18 cellular contexts compared by ENCODE assay signal in genomic region chr5:32098806-32099435, GRCh38.
DNase-seq lines count a peak whose midpoint lies in the region; ATAC-seq and TF ChIP-seq lines count a peak whose summit lies in the region.
"Had no signal": no experiment of that assay in that cellular context is flagged by ENCODE, and none has a peak within 500 bp of the region (broad histone marks: within the 10 kb centered on the region; RNA-seq: fewer than 3 reads in every experiment).

No MANE protein-coding gene starts in this region.

- H3K36me3 Mint-ChIP-seq in WTC11 (peaks cover 43% of the 10 kb centered on the region), endothelial cell (ENCODE audit: low read depth, unreplicated experiment) (peaks cover 71% of the 10 kb centered on the region)
- peaks cover 5% of the 10 kb centered on the region for H3K36me3 Mint-ChIP-seq in activated CD4-positive, alpha-beta memory T cell treated with anti-CD3 and anti-CD28 coated beads for 36 hours

- H3K27me3 ChIP-seq in stomach smooth muscle (ENCODE audit: control insufficient read depth in 1 of 2, insufficient read depth in 2 of 2, low read length in 2 of 2), result no peaks in the 10 kb centered on the region

- H3K9me3 ChIP-seq in mesodermal cell (ENCODE audit: control insufficient read depth, low read length) (no peaks in the 10 kb centered on the region), stomach smooth muscle (ENCODE audit: control insufficient read depth in 2 of 2, low read length in 2 of 2) (no peaks in the 10 kb centered on the region)

- DNase-seq in WTC11 (ENCODE audit: low spot score) (no peak), endothelial cell (ENCODE audit: low spot score) (no peak), Kasumi-1 (lab: John Stamatoyannopoulos, UW) (no peak), NCI-H345 treated with DMSO at 0.1 percent for 48 hours (lab: John Stamatoyannopoulos, UW; ENCODE audit: unreplicated experiment) (no peak)
- no peak for DNase-seq in activated CD4-positive, alpha-beta memory T cell treated with anti-CD3 and anti-CD28 coated beads for 36 hours
- DNase-seq: activated CD8-positive, alpha-beta T cell treated with anti-CD3 and anti-CD28 coated beads for 36 hours; activated T-cell treated with anti-CD3 and anti-CD28 coated beads, Interleukin-2, amount 50 U/mL, for 48 hours; AML-193; HFFc6; NCI-H1694; NCI-H345; stimulated activated CD4-positive, alpha-beta T cell treated with anti-CD3 and anti-CD28 coated beads, Interleukin-2, amount 100 ng/mL, for 24 hours had no signal

- CTCF ChIA-PET in WTC11 (lab: Charles Lee), result no interaction called here
- CTCF ChIA-PET in activated CD4-positive, alpha-beta memory T cell treated with anti-CD3 and anti-CD28 coated beads for 36 hours (lab: Charles Lee), result no interaction called here

- H3K27me3 Mint-ChIP-seq in WTC11 (ENCODE audit: low read depth) (no peaks in the 10 kb centered on the region), endothelial cell (ENCODE audit: unreplicated experiment) (peaks cover 32% of the 10 kb centered on the region)
- H3K27me3 Mint-ChIP-seq in activated CD4-positive, alpha-beta memory T cell treated with anti-CD3 and anti-CD28 coated beads for 36 hours, result no peaks in the 10 kb centered on the region
- H3K27me3 Mint-ChIP-seq: activated CD8-positive, alpha-beta T cell treated with anti-CD3 and anti-CD28 coated beads for 36 hours; central memory CD8-positive, alpha-beta T cell; memory B cell had no signal

- 94 to 97% methylated on average over 6 to 11 of the region's 11 CpGs for WGBS in mesodermal cell (ENCODE audit: insufficient coverage in 2 of 2), 2 experiments

- H3K4me3 ChIP-seq in mesodermal cell (ENCODE audit: extremely low read depth, insufficient read depth, low read length, poor library complexity, severe bottlenecking) (no peak overlapping the region), stomach smooth muscle (ENCODE audit: low read length in 2 of 2) (peak overlapping the region in 1 of 2 donors; percentile 29)

- peaks cover 73% of the 10 kb centered on the region for H3K36me3 ChIP-seq in mesodermal cell (ENCODE audit: control insufficient read depth, insufficient read depth, low read length)
- peaks cover 20 to 35% of the 10 kb centered on the region in 2 donors for H3K36me3 ChIP-seq in stomach smooth muscle (ENCODE audit: control insufficient read depth in 2 of 2, insufficient read depth in 2 of 2, low read length in 2 of 2)

- POLR2A ChIA-PET in WTC11 (lab: Charles Lee), result no interaction called here
- POLR2A ChIA-PET in activated CD4-positive, alpha-beta memory T cell treated with anti-CD3 and anti-CD28 coated beads for 36 hours (lab: Charles Lee), result no interaction called here

- intact Hi-C loops in activated CD4-positive, alpha-beta memory T cell treated with anti-CD3 and anti-CD28 coated beads for 36 hours (cut with micrococcal nuclease), result no loop called here

- H3K27ac Mint-ChIP-seq in WTC11 (peak overlapping the region; percentile 42; the same call in 1 of the 2 replicates), endothelial cell (ENCODE audit: unreplicated experiment) (peak overlapping the region; percentile 99)
- H3K27ac Mint-ChIP-seq in activated CD4-positive, alpha-beta memory T cell treated with anti-CD3 and anti-CD28 coated beads for 36 hours, result no peak overlapping the region
- H3K27ac Mint-ChIP-seq: activated CD8-positive, alpha-beta T cell treated with anti-CD3 and anti-CD28 coated beads for 36 hours; HFFc6; memory B cell had no signal

- TF ChIP-seq CTCF in WTC11 (IDR thresholded peaks at IDR 0.05) (no peak), endothelial cell (IDR thresholded peaks at IDR 0.05; ENCODE audit: unreplicated experiment) (no peak)

- ATAC-seq in WTC11 (no peak), HG02763 (IDR thresholded peaks at IDR 0.05; ENCODE audit: unreplicated experiment) (no peak)
- ATAC-seq: activated CD8-positive, alpha-beta T cell treated with anti-CD3 and anti-CD28 coated beads for 36 hours; sciatic nerve had no signal

- H3K4me1 Mint-ChIP-seq in WTC11 (no peaks in the 10 kb centered on the region), endothelial cell (ENCODE audit: unreplicated experiment) (peaks cover 62% of the 10 kb centered on the region)
- no peaks in the 10 kb centered on the region for H3K4me1 Mint-ChIP-seq in activated CD4-positive, alpha-beta memory T cell treated with anti-CD3 and anti-CD28 coated beads for 36 hours (ENCODE audit: low read depth)
- H3K4me1 Mint-ChIP-seq: central memory CD8-positive, alpha-beta T cell; memory B cell had no signal

- H3K9ac ChIP-seq in stomach smooth muscle (ENCODE audit: low read length in 2 of 2), result no peak overlapping the region

- H3K4me1 ChIP-seq in mesodermal cell (ENCODE audit: control insufficient read depth, insufficient read depth, low read length, poor library complexity, severe bottlenecking), result peaks cover 17% of the 10 kb centered on the region
- H3K4me1 ChIP-seq in stomach smooth muscle (ENCODE audit: control insufficient read depth, insufficient read depth, low read length), result peaks cover 38% of the 10 kb centered on the region

- H3K27ac ChIP-seq in mesodermal cell (ENCODE audit: low read depth, low read length, severe bottlenecking) (peak overlapping the region; percentile 80), stomach smooth muscle (ENCODE audit: low read length) (peak overlapping the region; percentile 76)

- no peak overlapping the region for H3K4me3 Mint-ChIP-seq in WTC11
- H3K4me3 Mint-ChIP-seq in endothelial cell (ENCODE audit: unreplicated experiment), result peak overlapping the region; percentile 81
- H3K4me3 Mint-ChIP-seq in activated CD4-positive, alpha-beta memory T cell treated with anti-CD3 and anti-CD28 coated beads for 36 hours, result no peak overlapping the region
- H3K4me3 Mint-ChIP-seq: activated CD8-positive, alpha-beta T cell treated with anti-CD3 and anti-CD28 coated beads for 36 hours; central memory CD8-positive, alpha-beta T cell; HFFc6; memory B cell had no signal

- H3K9me3 Mint-ChIP-seq in WTC11, result no peaks in the 10 kb centered on the region
- no peaks in the 10 kb centered on the region for H3K9me3 Mint-ChIP-seq in endothelial cell (ENCODE audit: unreplicated experiment)
- no peaks in the 10 kb centered on the region for H3K9me3 Mint-ChIP-seq in activated CD4-positive, alpha-beta memory T cell treated with anti-CD3 and anti-CD28 coated beads for 36 hours
- H3K9me3 Mint-ChIP-seq: activated CD8-positive, alpha-beta T cell treated with anti-CD3 and anti-CD28 coated beads for 36 hours; central memory CD8-positive, alpha-beta T cell; HFFc6; memory B cell had no signal

TF ChIP-seq in WTC11, 78 proteins besides CTCF, POLR2A, EP300 and RAD21 (continues in another document):
- no peak for TF ChIP-seq TP53 (CRISPR knock-in tag; IDR thresholded peaks at IDR 0.05)
- TF ChIP-seq NR2C2 (CRISPR knock-in tag; IDR thresholded peaks at IDR 0.05), result no peak
- no peak for TF ChIP-seq ZNF121 (CRISPR knock-in tag; IDR thresholded peaks at IDR 0.05)
- TF ChIP-seq NR3C1 (CRISPR knock-in tag; conservative IDR thresholded peaks at IDR 0.05; ENCODE audit: low read depth), result no peak
- no peak for TF ChIP-seq ETV6 (CRISPR knock-in tag; IDR thresholded peaks at IDR 0.05)
- no peak for TF ChIP-seq JAZF1 (CRISPR knock-in tag; IDR thresholded peaks at IDR 0.05)
- TF ChIP-seq MLX (CRISPR knock-in tag; IDR thresholded peaks at IDR 0.05), result no peak
- TF ChIP-seq FOXK1 (CRISPR knock-in tag; IDR thresholded peaks at IDR 0.05), result no peak
- TF ChIP-seq E2F4 (CRISPR knock-in tag; IDR thresholded peaks at IDR 0.05; ENCODE audit: borderline replicate concordance, low read depth), result no peak
- TF ChIP-seq ZNF232 (CRISPR knock-in tag; IDR thresholded peaks at IDR 0.05), result no peak
- no peak for TF ChIP-seq NR1H2 (CRISPR knock-in tag; IDR thresholded peaks at IDR 0.05)
- TF ChIP-seq USF1 (CRISPR knock-in tag; IDR thresholded peaks at IDR 0.05), result no peak
- no peak for TF ChIP-seq E2F5 (CRISPR knock-in tag; IDR thresholded peaks at IDR 0.05)
- no peak for TF ChIP-seq NFE2L1 (CRISPR knock-in tag; IDR thresholded peaks at IDR 0.05)
